ENCODE assay signal across 22 cellular contexts in the genomic region with DNA sequence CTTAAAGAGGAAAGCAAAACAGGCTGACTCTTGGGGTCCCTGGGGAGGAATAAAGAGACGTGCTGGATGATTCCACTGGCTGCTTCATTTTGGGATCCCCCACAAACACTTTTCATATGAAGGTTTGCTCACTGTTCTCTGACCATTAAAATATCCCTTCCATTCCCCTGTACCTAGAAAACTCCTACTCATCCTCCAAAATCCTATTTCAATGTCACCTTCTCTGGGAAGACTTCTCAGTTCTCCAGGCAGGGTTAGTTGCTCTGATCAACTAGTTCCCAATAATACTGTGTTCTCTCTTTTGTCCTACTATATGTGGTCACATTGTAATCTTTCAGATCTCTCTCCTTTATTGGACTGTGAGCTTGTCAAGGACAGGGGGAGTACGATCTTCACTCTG. TPM values are rescaled to one million over a fixed set of nuclear protein-coding genes. Genes with fewer than 3 reads are reported as not detected.
DNase-seq lines count a peak whose midpoint lies in the region; ATAC-seq and TF ChIP-seq lines count a peak whose summit lies in the region.
"Had no signal": no experiment of that assay in that cellular context is flagged by ENCODE, and none has a peak within 500 bp of the region (broad histone marks: within the 10 kb centered on the region; RNA-seq: fewer than 3 reads in every experiment).

No MANE protein-coding gene starts in this region.

- no peak overlapping the region for H3K9ac ChIP-seq in GM23248
- H3K9ac ChIP-seq in subcutaneous abdominal adipose tissue (ENCODE audit: low read length in 5 of 5) = no peak overlapping the region
- H3K9ac ChIP-seq: BLaER1, parathyroid adenoma had no signal

- no peak for TF ChIP-seq EP300 in esophagus muscularis mucosa (IDR thresholded peaks at IDR 0.05)

- H3K27ac ChIP-seq in GM23248 (peak overlapping the region; percentile 41), RWPE2 (ENCODE audit: poor library complexity, severe bottlenecking) (peak overlapping the region; percentile 91), esophagus muscularis mucosa (replicated peaks in 1 of 4) (peak overlapping the region in 3 of 4 donors; percentile 11 to 56 (median 22)), subcutaneous abdominal adipose tissue (ENCODE audit: low read depth, low read length) (peak overlapping the region; percentile 74), upper lobe of right lung (no peak overlapping the region)
- H3K27ac ChIP-seq: BLaER1, cardiac muscle cell, parathyroid adenoma, Peyer's patch had no signal

- H3K4me1 ChIP-seq in GM23248 (ENCODE audit: insufficient read depth) = peaks cover 22% of the 10 kb centered on the region
- H3K4me1 ChIP-seq in RWPE2 (ENCODE audit: insufficient read depth, poor library complexity, severe bottlenecking) = peaks cover 18% of the 10 kb centered on the region
- peaks cover 13 to 21% (median 14%) of the 10 kb centered on the region in 4 donors for H3K4me1 ChIP-seq in esophagus muscularis mucosa
- H3K4me1 ChIP-seq in subcutaneous abdominal adipose tissue (ENCODE audit: control insufficient read depth in 5 of 5, insufficient read depth in 5 of 5, low read length in 5 of 5) = peaks cover 0 to 28% (median 23%) of the 10 kb centered on the region in 5 donors
- H3K4me1 ChIP-seq in upper lobe of right lung = no peaks in the 10 kb centered on the region
- H3K4me1 ChIP-seq: BLaER1, parathyroid adenoma, Peyer's patch had no signal

- no peak for ATAC-seq in RWPE2 (ENCODE audit: low read depth)
- no peak for ATAC-seq in GM18907 (IDR thresholded peaks at IDR 0.05; ENCODE audit: unreplicated experiment)
- no peak for ATAC-seq in upper lobe of right lung
- ATAC-seq: activated CD8-positive, alpha-beta T cell treated with anti-CD3 and anti-CD28 coated beads for 36 hours; activated naive CD4-positive, alpha-beta T cell treated with anti-CD3 and anti-CD28 coated beads, Interleukin-2, amount 50 U/mL, for 72 hours had no signal

- TF ChIP-seq POLR2A in esophagus muscularis mucosa (IDR thresholded peaks at IDR 0.05; ENCODE audit: low read depth) (no peak), erythroblast (IDR thresholded peaks at IDR 0.05; ENCODE audit: low read length) (no peak)

- 41 to 45% methylated on average over 2 of the region's 2 CpGs for WGBS in GM23248 (ENCODE audit: low coverage in 1 of 2, low lambda C conversion rate in 2 of 2, missing lambda C conversion rate in 2 of 2), 2 experiments
- WGBS in esophagus muscularis mucosa = 72% methylated on average over 2 of the region's 2 CpGs

- no peak overlapping the region for H3K4me2 ChIP-seq in GM23248 (ENCODE audit: unreplicated experiment)
- H3K4me2 ChIP-seq: BLaER1, GM23338 had no signal

- in situ Hi-C loops in GM23248 (cut with MboI) = no loop called here

- H3K4me3 ChIP-seq in GM23248 = no peak overlapping the region
- H3K4me3 ChIP-seq in RWPE2 (ENCODE audit: severe bottlenecking) = no peak overlapping the region
- no peak overlapping the region for H3K4me3 ChIP-seq in esophagus muscularis mucosa
- no peak overlapping the region for H3K4me3 ChIP-seq in subcutaneous abdominal adipose tissue (ENCODE audit: low read depth in 1 of 5, low read length in 5 of 5)
- H3K4me3 ChIP-seq in upper lobe of right lung = no peak overlapping the region
- H3K4me3 ChIP-seq: BLaER1, cardiac muscle cell, GM23338, Peyer's patch had no signal

- H3K36me3 ChIP-seq in GM23248 (ENCODE audit: low read depth) = peaks cover 23% of the 10 kb centered on the region
- H3K36me3 ChIP-seq in RWPE2 (ENCODE audit: low read depth) = peaks cover 45% of the 10 kb centered on the region
- peaks cover 19 to 60% (median 46%) of the 10 kb centered on the region in 4 donors for H3K36me3 ChIP-seq in esophagus muscularis mucosa
- peaks cover 6 to 48% (median 37%) of the 10 kb centered on the region in 5 donors for H3K36me3 ChIP-seq in subcutaneous abdominal adipose tissue (ENCODE audit: control insufficient read depth in 5 of 5, insufficient read depth in 5 of 5, low read length in 5 of 5)
- no peaks in the 10 kb centered on the region for H3K36me3 ChIP-seq in upper lobe of right lung
- H3K36me3 ChIP-seq: Peyer's patch had no signal

- H3K9me3 ChIP-seq in GM23248 (ENCODE audit: low read depth) = no peaks in the 10 kb centered on the region
- no peaks in the 10 kb centered on the region for H3K9me3 ChIP-seq in RWPE2 (ENCODE audit: severe bottlenecking)
- no peaks in the 10 kb centered on the region for H3K9me3 ChIP-seq in esophagus muscularis mucosa
- no peaks in the 10 kb centered on the region for H3K9me3 ChIP-seq in subcutaneous abdominal adipose tissue (ENCODE audit: control insufficient read depth in 5 of 5, low read length in 5 of 5)
- no peaks in the 10 kb centered on the region for H3K9me3 ChIP-seq in upper lobe of right lung
- H3K9me3 ChIP-seq: BLaER1, Peyer's patch had no signal

- TF ChIP-seq CTCF in RWPE2 (IDR thresholded peaks at IDR 0.05; ENCODE audit: poor library complexity, severe bottlenecking) (no peak), esophagus muscularis mucosa (IDR thresholded peaks at IDR 0.05) (no peak), upper lobe of right lung (IDR thresholded peaks at IDR 0.05) (no peak)

- H3K27me3 ChIP-seq in GM23248 (replicated peaks; ENCODE audit: insufficient read depth) = no peaks in the 10 kb centered on the region
- H3K27me3 ChIP-seq in RWPE2 (ENCODE audit: insufficient read depth, poor library complexity, severe bottlenecking) = no peaks in the 10 kb centered on the region
- H3K27me3 ChIP-seq in esophagus muscularis mucosa = no peaks in the 10 kb centered on the region
- no peaks in the 10 kb centered on the region for H3K27me3 ChIP-seq in subcutaneous abdominal adipose tissue (ENCODE audit: control insufficient read depth in 5 of 5, insufficient read depth in 4 of 5, low read length in 5 of 5)
- H3K27me3 ChIP-seq in upper lobe of right lung = no peaks in the 10 kb centered on the region
- H3K27me3 ChIP-seq: BLaER1, cardiac muscle cell, Peyer's patch had no signal

- peaks cover 57% of the 10 kb centered on the region for H3F3A ChIP-seq in GM23248 (ENCODE audit: insufficient read depth)

- DNase-seq in GM23248 = no peak
- DNase-seq in RWPE2 (ENCODE audit: low spot score) = no peak
- no peak for DNase-seq in esophagus muscularis mucosa (ENCODE audit: extremely low spot score)
- no peak for DNase-seq in SW480 (ENCODE audit: low spot score)
- no peak for DNase-seq in upper lobe of right lung
- DNase-seq in erythroblast (lab: John Stamatoyannopoulos, UW) = no peak
- DNase-seq: activated CD8-positive, alpha-beta T cell treated with anti-CD3 and anti-CD28 coated beads for 36 hours; activated T-cell treated with anti-CD3 and anti-CD28 coated beads for 4 hours; glutamatergic neuron; NCI-H187 treated with DMSO at 0.1 percent for 48 hours; NCI-H524 treated with DMSO at 0.1 percent for 48 hours; Peyer's patch; stimulated activated CD4-positive, alpha-beta T cell treated with anti-CD3 and anti-CD28 coated beads, Interleukin-15, amount 100 ng/mL, for 24 hours; stimulated activated naive CD4-positive, alpha-beta T cell treated with Interleukin-2 at 50 U/mL for 16 hours; T-helper 1 cell had no signal

- intact Hi-C loops in esophagus muscularis mucosa (cut with DNase I) (no loop called here), upper lobe of right lung (cut with DNase I) (no loop called here)

- H3K9me2 ChIP-seq in GM23248 (ENCODE audit: insufficient read depth) = no peaks in the 10 kb centered on the region

- H2AFZ ChIP-seq in GM23248 = no peak overlapping the region
- H2AFZ ChIP-seq: GM23338, parathyroid adenoma had no signal

- H3K79me2 ChIP-seq in GM23248 (ENCODE audit: insufficient read depth) = peaks cover 63% of the 10 kb centered on the region
- H3K79me2 ChIP-seq: parathyroid adenoma had no signal

- no peaks in the 10 kb centered on the region for H4K20me1 ChIP-seq in GM23248 (ENCODE audit: insufficient read depth)
- H4K20me1 ChIP-seq: BLaER1 had no signal

RNA-seq across cellular contexts. Expression of a gene that starts 19.0 kb away (rescaled TPM):
- total RNA-seq in GM23248 (2014; rRNA removed; shearing (Covaris generic)) = 110 and 119 TPM in 2 replicates
- 95.9 and 104 TPM in 2 replicates for polyA plus RNA-seq in GM23248 (2016; fragmentation: Nextera tagmentation; extraction: Ambion mirVana)
- 10 to 100 TPM; 21.2 to 36.3 (median 32.7) TPM for total RNA-seq in esophagus muscularis mucosa
- 6.2 TPM for total RNA-seq in upper lobe of right lung

RNA-seq across cellular contexts. Expression of a gene that starts 57.2 kb away (rescaled TPM):
- 2.0 and 6.4 TPM in 2 replicates for total RNA-seq in GM23248 (2014; rRNA removed; shearing (Covaris generic))
- 5.9 and 8.0 TPM in 2 replicates for polyA plus RNA-seq in GM23248 (2016; fragmentation: Nextera tagmentation; extraction: Ambion mirVana)
- total RNA-seq in esophagus muscularis mucosa = 1 to 10 TPM; 1.3 to 3.4 (median 2.5) TPM
- total RNA-seq in upper lobe of right lung = 1.5 TPM
- total RNA-seq: activated CD8-positive, alpha-beta T cell treated with anti-CD3 and anti-CD28 coated beads for 36 hours had no signal

RNA-seq across cellular contexts. Expression of a gene that starts 57.6 kb away (rescaled TPM):
- 10.3 and 11.1 TPM in 2 replicates for total RNA-seq in GM23248 (2014; rRNA removed; shearing (Covaris generic))
- polyA plus RNA-seq in GM23248 (2016; fragmentation: Nextera tagmentation; extraction: Ambion mirVana) = 7.6 and 8.3 TPM in 2 replicates
- total RNA-seq in esophagus muscularis mucosa (10 to 100 TPM in 1 of 4 donors, 1 to 10 TPM in 3; 3.3 to 10.4 (median 7.0) TPM), upper lobe of right lung (4.3 TPM)
- total RNA-seq: activated CD8-positive, alpha-beta T cell treated with anti-CD3 and anti-CD28 coated beads for 36 hours; activated naive CD4-positive, alpha-beta T cell treated with anti-CD3 and anti-CD28 coated beads, Interleukin-2, amount 50 U/mL, for 72 hours had no signal
